In the genomic region with DNA sequence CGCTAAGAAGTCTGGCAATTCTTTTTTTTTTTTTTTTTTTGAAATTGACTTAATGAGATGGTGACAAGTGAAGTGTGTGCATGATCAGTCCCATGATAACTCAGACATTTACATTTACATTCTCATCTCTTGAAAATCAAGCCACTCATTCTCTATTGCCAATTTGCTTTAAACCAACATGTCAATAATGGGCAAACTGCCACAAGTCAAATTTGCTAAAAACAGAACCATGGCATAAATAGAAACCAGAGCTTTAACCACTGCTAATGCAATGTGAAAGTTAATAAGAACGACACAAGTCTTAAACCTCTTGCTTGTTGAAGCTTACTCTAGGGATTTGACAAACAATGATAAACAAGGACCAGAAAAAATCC, we compare ENCODE assay signal across 12 cellular contexts.
A peak's percentile ranks its signal among the peaks of the same experiment; 100 is the strongest.
DNase-seq lines count a peak whose midpoint lies in the region; ATAC-seq and TF ChIP-seq lines count a peak whose summit lies in the region.
"Had no signal": no experiment of that assay in that cellular context is flagged by ENCODE, and none has a peak within 500 bp of the region (broad histone marks: within the 10 kb centered on the region; RNA-seq: fewer than 3 reads in every experiment).

No MANE protein-coding gene starts in this region.

- TF ChIP-seq CTCF in GM06990 (IDR thresholded peaks at IDR 0.05; ENCODE audit: insufficient read depth, low read length, poor library complexity, severe bottlenecking) = no peak

- H3K4me3 ChIP-seq in GM06990 (replicated peaks; ENCODE audit: low read depth, low read length) = no peak overlapping the region

- no peaks in the 10 kb centered on the region for H3K36me3 ChIP-seq in GM06990 (ENCODE audit: control insufficient read depth, insufficient read depth, low read length)

- peak; percentile 32 for DNase-seq in GM06990 (ENCODE audit: extremely low read depth, insufficient read length)
- DNase-seq in activated T-cell treated with anti-CD3 and anti-CD28 coated beads, Interleukin-2, amount 50 U/mL, for 1 hour = no peak
- DNase-seq in NCI-H187 treated with DMSO at 0.1 percent for 48 hours (lab: John Stamatoyannopoulos, UW) = no peak
- no peak for DNase-seq in stimulated activated naive CD4-positive, alpha-beta T cell treated with Interleukin-2 at 50 U/mL for 16 hours (lab: John Stamatoyannopoulos, UW)
- no peak for DNase-seq in NCI-H1417 treated with DMSO at 0.1 percent for 48 hours (lab: John Stamatoyannopoulos, UW)
- DNase-seq: activated CD8-positive, alpha-beta T cell treated with anti-CD3 and anti-CD28 coated beads, Interleukin-2, amount 10 ng/mL, durations not matched to agents 7 days and 5 days; DMS79 treated with DMSO at 0.1 percent for 48 hours; Karpas-422; midbrain had no signal

- ATAC-seq in GM19043 (IDR thresholded peaks at IDR 0.05; ENCODE audit: low read depth, unreplicated experiment) (peak; percentile 44), HG02642 (IDR thresholded peaks at IDR 0.05; ENCODE audit: poor library complexity, unreplicated experiment) (peak; percentile 61), HG03457 (IDR thresholded peaks at IDR 0.05; ENCODE audit: unreplicated experiment) (peak; percentile 49)
- ATAC-seq: activated CD8-positive, alpha-beta T cell treated with anti-CD3 and anti-CD28 coated beads, Interleukin-2, amount 10 ng/mL, durations not matched to agents 7 days and 5 days had no signal

- H3K27me3 ChIP-seq in GM06990 (replicated peaks; ENCODE audit: control insufficient read depth, insufficient read depth, low read length) = no peaks in the 10 kb centered on the region
